22 cellular contexts compared by ENCODE assay signal in the genomic region with DNA sequence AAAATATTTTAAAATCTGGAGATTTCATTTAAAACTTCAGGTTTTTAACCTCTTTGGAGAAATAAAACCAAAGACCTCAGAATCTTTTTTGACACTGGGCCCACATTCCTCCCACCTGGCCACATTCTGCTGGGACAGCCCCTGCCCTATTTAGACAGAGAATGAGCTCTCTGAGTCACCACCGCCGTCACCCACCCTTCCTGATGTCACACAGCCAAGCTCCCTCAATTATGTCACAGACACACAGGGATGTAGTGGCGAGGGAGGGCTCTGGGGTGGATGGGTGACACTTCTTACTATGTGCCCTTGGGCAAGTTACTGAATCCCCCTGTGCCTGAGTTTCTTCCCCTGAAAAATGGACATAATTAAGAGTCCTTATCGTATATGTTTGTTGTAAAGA.
"Had no signal": no experiment of that assay in that cellular context is flagged by ENCODE, and none has a peak within 500 bp of the region (broad histone marks: within the 10 kb centered on the region; RNA-seq: fewer than 3 reads in every experiment).

No MANE protein-coding gene starts in this region.

- H3K4me2 ChIP-seq: hepatocyte had no signal

- H3K4me3 Mint-ChIP-seq: naive thymus-derived CD4-positive, alpha-beta T cell; nephron progenitor cell; stimulated activated effector memory CD8-positive, alpha-beta T cell treated with anti-CD3 and anti-CD28 coated beads, Interleukin-12 subunit alpha, Interleukin-12 subunit beta, amount 100 ng/mL, for 72 hours; stimulated activated naive CD8-positive, alpha-beta T cell treated with anti-CD3 and anti-CD28 coated beads, Interleukin-15, Interleukin-2, amounts not matched to agents 100 ng/mL and 50 ng/mL, for 24 hours had no signal

- H3K36me3 Mint-ChIP-seq: naive thymus-derived CD4-positive, alpha-beta T cell; stimulated activated effector memory CD8-positive, alpha-beta T cell treated with anti-CD3 and anti-CD28 coated beads, Interleukin-12 subunit alpha, Interleukin-12 subunit beta, amount 100 ng/mL, for 72 hours had no signal

- H3K4me3 ChIP-seq: dorsolateral prefrontal cortex, hepatocyte, pancreas, thoracic aorta, transverse colon had no signal

- H3K4me1 ChIP-seq: pancreas, transverse colon had no signal

- DNase-seq: cortex of kidney; dorsolateral prefrontal cortex; effector CD8-positive, alpha-beta T cell; foreskin melanocyte; head of caudate nucleus; kidney glomerular epithelial cell; mammary epithelial cell; naive thymus-derived CD4-positive, alpha-beta T cell; nephron progenitor cell; pancreas; right cardiac atrium; small intestine; stimulated activated CD4-positive, alpha-beta T cell treated with anti-CD3 and anti-CD28 coated beads, Interleukin-12 subunit alpha, Interleukin-12 subunit beta, amount 100 ng/mL, for 4 hours; stimulated activated CD4-positive, alpha-beta T cell treated with anti-CD3 and anti-CD28 coated beads, Interleukin-4, amount 100 ng/mL, for 1 hour; stimulated activated CD8-positive, alpha-beta memory T cell treated with anti-CD3 and anti-CD28 coated beads, Interleukin-4, amount 100 ng/mL, for 48 hours; transverse colon had no signal

- H3K4me1 Mint-ChIP-seq: naive thymus-derived CD4-positive, alpha-beta T cell; stimulated activated effector memory CD8-positive, alpha-beta T cell treated with anti-CD3 and anti-CD28 coated beads, Interleukin-12 subunit alpha, Interleukin-12 subunit beta, amount 100 ng/mL, for 72 hours had no signal

- H3K27ac Mint-ChIP-seq: naive thymus-derived CD4-positive, alpha-beta T cell; nephron progenitor cell; progenitor cell of endocrine pancreas; stimulated activated effector memory CD8-positive, alpha-beta T cell treated with anti-CD3 and anti-CD28 coated beads, Interleukin-12 subunit alpha, Interleukin-12 subunit beta, amount 100 ng/mL, for 72 hours; stimulated activated naive CD8-positive, alpha-beta T cell treated with anti-CD3 and anti-CD28 coated beads, Interleukin-15, Interleukin-2, amounts not matched to agents 100 ng/mL and 50 ng/mL, for 24 hours had no signal

- H2AFZ ChIP-seq: hepatocyte had no signal

- H3K79me2 ChIP-seq: hepatocyte had no signal

- H3K27me3 ChIP-seq: pancreas had no signal

- H3K9me3 Mint-ChIP-seq: nephron progenitor cell; stimulated activated effector memory CD8-positive, alpha-beta T cell treated with anti-CD3 and anti-CD28 coated beads, Interleukin-12 subunit alpha, Interleukin-12 subunit beta, amount 100 ng/mL, for 72 hours; stimulated activated naive CD8-positive, alpha-beta T cell treated with anti-CD3 and anti-CD28 coated beads, Interleukin-15, Interleukin-2, amounts not matched to agents 100 ng/mL and 50 ng/mL, for 24 hours had no signal

- H3K27ac ChIP-seq: dorsolateral prefrontal cortex, hepatocyte, pancreas, thoracic aorta, transverse colon had no signal

- H3K36me3 ChIP-seq: pancreas, thoracic aorta, transverse colon had no signal

- ATAC-seq: left lobe of liver; naive thymus-derived CD4-positive, alpha-beta T cell; pancreas; right cardiac atrium; stimulated activated effector memory CD8-positive, alpha-beta T cell treated with anti-CD3 and anti-CD28 coated beads, Interleukin-12 subunit alpha, Interleukin-12 subunit beta, amount 100 ng/mL, for 72 hours had no signal

- H3K9me3 ChIP-seq: pancreas, thoracic aorta, transverse colon had no signal
